Comparison of ENCODE assay signal across 1 cellular context in genomic region chr5:127517480-127518318, GRCh38.
A peak's percentile ranks its signal among the peaks of the same experiment; 100 is the strongest.
TF ChIP-seq lines count a peak whose summit lies in the region.

PRRC1 (plus strand) TSS chr5:127517640; CDS start chr5:127523480, 5,840 bp downstream.

TF ChIP-seq in GM12878, 131 proteins besides CTCF, POLR2A, EP300 and RAD21 (continued from another document and continues in another):
- TF ChIP-seq LARP7 (IDR thresholded peaks at IDR 0.05) (peak; percentile 82), FOXK2 (IDR thresholded peaks at IDR 0.05) (no peak), ZNF217 (IDR thresholded peaks at IDR 0.05) (no peak), E4F1 (IDR thresholded peaks at IDR 0.05; ENCODE audit: borderline replicate concordance, partially characterized antibody) (no peak), IKZF1 (conservative IDR thresholded peaks at IDR 0.05) (peak; percentile 72), USF1 (IDR thresholded peaks at IDR 0.05; ENCODE audit: borderline replicate concordance, extremely low read length, insufficient read depth, low read depth, low read length) (no peak), CBFB (IDR thresholded peaks at IDR 0.05; ENCODE audit: low read depth) (no peak), CREB1 (IDR thresholded peaks at IDR 0.05; ENCODE audit: low read depth) (peak; percentile 60; the same call in 1 of the 2 replicates), PML (IDR thresholded peaks at IDR 0.05; ENCODE audit: low read length) (no peak), DPF2 (IDR thresholded peaks at IDR 0.05) (peak; percentile 67; the same call in 1 of the 2 replicates), RFX5 (IDR thresholded peaks at IDR 0.05; ENCODE audit: low read depth, low read length) (no peak), CREM (IDR thresholded peaks at IDR 0.05; ENCODE audit: low read depth) (0 out of 2 replicates have a peak, but pooled peaks have one; percentile 34), SMC3 (IDR thresholded peaks at IDR 0.05; ENCODE audit: borderline replicate concordance, low read length) (no peak), E2F8 (IDR thresholded peaks at IDR 0.05; ENCODE audit: low read depth, partially characterized antibody) (no peak), ZNF687 (IDR thresholded peaks at IDR 0.05) (peak; percentile 42; the same call in 1 of the 2 replicates), SRF (IDR thresholded peaks at IDR 0.05; ENCODE audit: low read depth in 2 of 2, low read length in 2 of 2) (no peak), MXI1 (IDR thresholded peaks at IDR 0.05; ENCODE audit: low read depth, low read length) (no peak), CEBPB (IDR thresholded peaks at IDR 0.05; ENCODE audit: borderline replicate concordance in 1 of 2, low read depth in 2 of 2, low read length in 2 of 2) (no peak), YY1 (IDR thresholded peaks at IDR 0.05; ENCODE audit: low read depth, low read length) (peak; percentile 92), TCF3 (IDR thresholded peaks at IDR 0.05; ENCODE audit: borderline replicate concordance, insufficient read depth, low read depth, low read length) (0 out of 2 replicates have a peak, but pooled peaks have one; percentile 10), BMI1 (IDR thresholded peaks at IDR 0.05; ENCODE audit: borderline replicate concordance) (no peak), MYC (IDR thresholded peaks at IDR 0.05; ENCODE audit: insufficient read depth, insufficient read length, insufficient replicate concordance, low read length, severe bottlenecking) (peak; percentile 30), ZBED1 (IDR thresholded peaks at IDR 0.05; ENCODE audit: borderline replicate concordance) (no peak), ELK1 (IDR thresholded peaks at IDR 0.05; ENCODE audit: low read depth, low read length) (no peak), MLLT1 (IDR thresholded peaks at IDR 0.05) (no peak), RUNX3 (IDR thresholded peaks at IDR 0.05; ENCODE audit: low read length) (peak; percentile 4; the same call in 1 of the 2 replicates), EGR1 (IDR thresholded peaks at IDR 0.05; ENCODE audit: borderline replicate concordance in 1 of 2, low read depth in 2 of 2, low read length in 2 of 2) (peak in 1 of 2 experiments; percentile 74; a peak in 2 of 3 replicates), BRCA1 (IDR thresholded peaks at IDR 0.05; ENCODE audit: low read depth, low read length) (no peak), SUZ12 (IDR thresholded peaks at IDR 0.05; ENCODE audit: unreplicated experiment) (no peak), MTA2 (IDR thresholded peaks at IDR 0.05; ENCODE audit: low read depth) (no peak), SIN3A (IDR thresholded peaks at IDR 0.05; ENCODE audit: low read depth, low read length) (no peak), PRDM15 (CRISPR knock-in tag; IDR thresholded peaks at IDR 0.05) (no peak), BHLHE40 (IDR thresholded peaks at IDR 0.05; ENCODE audit: borderline replicate concordance in 1 of 2, low read depth in 2 of 2, low read length in 1 of 2) (peak in 1 of 2 experiments; percentile 66; a peak in 1 of 4 replicates), CBX5 (IDR thresholded peaks at IDR 0.05; ENCODE audit: low read depth) (no peak), ZBTB33 (IDR thresholded peaks at IDR 0.05) (no peak), ATF2 (IDR thresholded peaks at IDR 0.05; ENCODE audit: low read length) (no peak)
